Comparison of ENCODE assay signal across 11 cellular contexts in genomic region chr14:70888681-70889175, GRCh38. TPM values are rescaled to one million over a fixed set of nuclear protein-coding genes. Genes with fewer than 3 reads are reported as not detected.
DNase-seq lines count a peak whose midpoint lies in the region; ATAC-seq and TF ChIP-seq lines count a peak whose summit lies in the region.
"Had no signal": no experiment of that assay in that cellular context is flagged by ENCODE, and none has a peak within 500 bp of the region (broad histone marks: within the 10 kb centered on the region; RNA-seq: fewer than 3 reads in every experiment).

No MANE protein-coding gene starts in this region.

- H3K4me1 Mint-ChIP-seq in CD4-positive, CD25-positive, alpha-beta regulatory T cell = peaks cover 31 to 84% (median 57%) of the 10 kb centered on the region in 4 donors

- DNase-seq in CD4-positive, CD25-positive, alpha-beta regulatory T cell = peak in 1 of 3 donors; percentile 47
- DNase-seq in HT1080 (ENCODE audit: low read depth) (peak; percentile 69), amniotic epithelial cell (ENCODE audit: low read depth) (peak; percentile 83), NCI-H2029 treated with DMSO at 0.1 percent for 48 hours (lab: John Stamatoyannopoulos, UW) (no peak), testis (no peak)
- no peak for DNase-seq in stimulated activated CD4-positive, alpha-beta T cell treated with anti-CD3 and anti-CD28 coated beads, Interleukin-2, amount 100 ng/mL, for 24 hours
- DNase-seq: activated T-cell treated with anti-CD3 and anti-CD28 coated beads, Interleukin-2, amount 50 U/mL, for 48 hours; cortex of kidney; DMS153 had no signal

- H3K9me3 ChIP-seq in CD4-positive, CD25-positive, alpha-beta regulatory T cell (ENCODE audit: control insufficient read depth in 2 of 2, low read length in 2 of 2) = no peaks in the 10 kb centered on the region
- no peaks in the 10 kb centered on the region for H3K9me3 ChIP-seq in muscle layer of duodenum (ENCODE audit: control insufficient read depth in 1 of 2, low read length in 2 of 2)
- H3K9me3 ChIP-seq in testis = no peaks in the 10 kb centered on the region

- H3K27ac ChIP-seq in CD4-positive, CD25-positive, alpha-beta regulatory T cell (ENCODE audit: insufficient read depth, low read length, poor library complexity, severe bottlenecking) = no peak overlapping the region
- H3K27ac ChIP-seq in muscle layer of duodenum (ENCODE audit: low read length) (peak overlapping the region; percentile 33), testis (no peak overlapping the region)

- TF ChIP-seq CTCF in testis (IDR thresholded peaks at IDR 0.05) = no peak

- peak; percentile 29 to 53 for ATAC-seq in CD4-positive, CD25-positive, alpha-beta regulatory T cell (ENCODE audit: low read depth in 2 of 2)
- no peak for ATAC-seq in GM21786 (IDR thresholded peaks at IDR 0.05; ENCODE audit: unreplicated experiment)

- H3K4me3 ChIP-seq in CD4-positive, CD25-positive, alpha-beta regulatory T cell (ENCODE audit: low read depth, low read length) = no peak overlapping the region
- no peak overlapping the region for H3K4me3 ChIP-seq in muscle layer of duodenum (ENCODE audit: low read depth in 1 of 2, low read length in 2 of 2)
- H3K4me3 ChIP-seq in testis = no peak overlapping the region

- no peak for TF ChIP-seq POLR2A in testis (IDR thresholded peaks at IDR 0.05)

- intact Hi-C loops in testis (cut with DNase I; ENCODE audit: low total_unique reads) = no loop called here

- WGBS in testis, 2 donors = 78 to 88% methylated on average over 1 of the region's 1 CpG

- no peak overlapping the region for H3K4me3 Mint-ChIP-seq in CD4-positive, CD25-positive, alpha-beta regulatory T cell

- no peaks in the 10 kb centered on the region for H3K27me3 ChIP-seq in CD4-positive, CD25-positive, alpha-beta regulatory T cell (ENCODE audit: control insufficient read depth, insufficient read depth, low read length)
- H3K27me3 ChIP-seq in muscle layer of duodenum (ENCODE audit: low read depth, low read length) (no peaks in the 10 kb centered on the region), testis (no peaks in the 10 kb centered on the region)

- H3K4me1 ChIP-seq in CD4-positive, CD25-positive, alpha-beta regulatory T cell (ENCODE audit: control insufficient read depth, insufficient read depth, low read length, poor library complexity, severe bottlenecking) = peaks cover 51% of the 10 kb centered on the region
- H3K4me1 ChIP-seq in muscle layer of duodenum (ENCODE audit: control insufficient read depth in 1 of 2, insufficient read depth in 2 of 2, low read length in 2 of 2) (peaks cover 4 to 11% of the 10 kb centered on the region in 2 donors), testis (peaks cover 4% of the 10 kb centered on the region)

- no peaks in the 10 kb centered on the region for H3K36me3 Mint-ChIP-seq in CD4-positive, CD25-positive, alpha-beta regulatory T cell

- no peaks in the 10 kb centered on the region for H3K27me3 Mint-ChIP-seq in CD4-positive, CD25-positive, alpha-beta regulatory T cell

- H3K36me3 ChIP-seq in CD4-positive, CD25-positive, alpha-beta regulatory T cell (ENCODE audit: control insufficient read depth, insufficient read depth, low read length) = no peaks in the 10 kb centered on the region
- no peaks in the 10 kb centered on the region for H3K36me3 ChIP-seq in muscle layer of duodenum (ENCODE audit: control insufficient read depth in 1 of 2, insufficient read depth in 2 of 2, low read length in 2 of 2)
- H3K36me3 ChIP-seq in testis (ENCODE audit: low read depth, missing control alignments) = no peaks in the 10 kb centered on the region

- H3K9me3 Mint-ChIP-seq in CD4-positive, CD25-positive, alpha-beta regulatory T cell = peaks cover 0 to 5% (median 0%) of the 10 kb centered on the region in 7 donors

- H3K27ac Mint-ChIP-seq in CD4-positive, CD25-positive, alpha-beta regulatory T cell = peak overlapping the region in 2 of 3 donors; percentile 18 to 96

RNA-seq across cellular contexts. Expression of gene PCNX1, which starts 18.5 kb away (rescaled TPM):
- total RNA-seq in CD4-positive, CD25-positive, alpha-beta regulatory T cell = 202 TPM
- polyA plus RNA-seq in CD4-positive, CD25-positive, alpha-beta regulatory T cell = 10 to 100 TPM; 16.4 to 25.7 (median 20.3) TPM
- total RNA-seq in HT1080 (2014; rRNA removed; shearing (Covaris generic)) = 27.7 and 28.4 TPM in 2 replicates
- 13.7 and 19.1 TPM in 2 replicates for polyA plus RNA-seq in HT1080 (2015; cell fraction: cytosol; rRNA removed)
- polyA plus RNA-seq in HT1080 (2015; cell fraction: nucleus; rRNA removed) = 35.7 and 41.1 TPM in 2 replicates
- 100 to 1,000 TPM; 105 to 123 TPM for total RNA-seq in testis
- 70.9 TPM for polyA plus RNA-seq in testis (ENCODE audit: insufficient read depth, low read depth, low replicate concordance)

Comparison
In these comparisons a context has a peak if more than half of its experiments do, and no peak if none do; other contexts are left out.
1. DNase-seq: peak in HT1080 (single experiment) and amniotic epithelial cell (single experiment); none in NCI-H2029 treated with DMSO at 0.1 percent for 48 hours (single experiment), testis (single experiment) and stimulated activated CD4-positive, alpha-beta T cell treated with anti-CD3 and anti-CD28 coated beads, Interleukin-2, amount 100 ng/mL, for 24 hours (0 of 2).